27 cellular contexts compared by ENCODE assay signal in the genomic region with DNA sequence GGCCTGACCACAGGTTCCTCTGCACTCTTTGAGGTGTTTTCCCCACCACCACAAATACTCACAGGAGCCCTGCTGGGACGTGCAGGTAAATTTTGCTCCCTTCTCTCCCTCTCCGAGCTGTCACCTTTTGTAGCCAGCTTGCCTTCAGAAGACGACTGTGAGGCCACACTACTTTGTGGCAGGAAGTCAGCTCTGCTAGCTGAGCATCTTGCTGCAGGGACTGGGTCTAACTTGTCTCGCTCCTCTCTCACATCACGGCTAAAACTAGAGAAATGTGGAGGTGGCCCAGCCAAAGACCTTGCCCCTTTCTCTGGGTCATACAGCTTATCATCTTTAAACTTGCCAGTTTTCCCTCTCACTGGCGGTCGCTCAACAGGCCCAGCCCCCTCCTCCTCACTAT. TPM values are rescaled to one million over a fixed set of nuclear protein-coding genes. Genes with fewer than 3 reads are reported as not detected.
DNase-seq lines count a peak whose midpoint lies in the region; ATAC-seq and TF ChIP-seq lines count a peak whose summit lies in the region.
"Had no signal": no experiment of that assay in that cellular context is flagged by ENCODE, and none has a peak within 500 bp of the region (broad histone marks: within the 10 kb centered on the region; RNA-seq: fewer than 3 reads in every experiment).

No MANE protein-coding gene starts in this region.

- no peak for TF ChIP-seq CTCF in brain (conservative IDR thresholded peaks at IDR 0.05)

- H3K9me3 ChIP-seq in effector memory CD4-positive, alpha-beta T cell (ENCODE audit: control insufficient read depth, low read length), result no peaks in the 10 kb centered on the region
- H3K9me3 ChIP-seq: pancreas, right atrium auricular region, SK-N-SH, spleen had no signal

- H3K27ac Mint-ChIP-seq in activated naive CD4-positive, alpha-beta T cell treated with anti-CD3 and anti-CD28 coated beads, Interleukin-2, amount 50 U/mL, for 24 hours, result peak overlapping the region; percentile 59
- H3K27ac Mint-ChIP-seq in activated naive CD4-positive, alpha-beta T cell treated with anti-CD3 and anti-CD28 coated beads, Interleukin-2, amount 50 U/mL, for 72 hours, result no peak overlapping the region
- H3K27ac Mint-ChIP-seq in IgD-negative memory B cell (peak overlapping the region in 2 of 3 donors; percentile 39 to 76), brain (peak overlapping the region in 2 of 5 experiments; percentile 80 to 95)
- H3K27ac Mint-ChIP-seq in stimulated activated effector memory CD8-positive, alpha-beta T cell treated with anti-CD3 and anti-CD28 coated beads, Interleukin-12 subunit alpha, Interleukin-12 subunit beta, amount 100 ng/mL, for 72 hours, result peak overlapping the region; percentile 51
- H3K27ac Mint-ChIP-seq: GM23338 had no signal

- H3K27me3 ChIP-seq in effector memory CD4-positive, alpha-beta T cell (replicated peaks; ENCODE audit: control insufficient read depth, insufficient read depth, low read length, poor library complexity, severe bottlenecking), result no peaks in the 10 kb centered on the region
- H3K27me3 ChIP-seq: pancreas, right atrium auricular region had no signal

- H3K9me3 Mint-ChIP-seq in activated naive CD4-positive, alpha-beta T cell treated with anti-CD3 and anti-CD28 coated beads, Interleukin-2, amount 50 U/mL, for 24 hours, result no peaks in the 10 kb centered on the region
- H3K9me3 Mint-ChIP-seq in activated naive CD4-positive, alpha-beta T cell treated with anti-CD3 and anti-CD28 coated beads, Interleukin-2, amount 50 U/mL, for 72 hours, result no peaks in the 10 kb centered on the region
- H3K9me3 Mint-ChIP-seq in IgD-negative memory B cell (no peaks in the 10 kb centered on the region), brain (peaks cover 0 to 14% (median 0%) of the 10 kb centered on the region in 5 experiments)
- no peaks in the 10 kb centered on the region for H3K9me3 Mint-ChIP-seq in stimulated activated effector memory CD8-positive, alpha-beta T cell treated with anti-CD3 and anti-CD28 coated beads, Interleukin-12 subunit alpha, Interleukin-12 subunit beta, amount 100 ng/mL, for 72 hours
- H3K9me3 Mint-ChIP-seq: GM23338 had no signal

- H3K36me3 ChIP-seq in effector memory CD4-positive, alpha-beta T cell (ENCODE audit: control insufficient read depth, insufficient read depth, low read length), result no peaks in the 10 kb centered on the region
- H3K36me3 ChIP-seq: pancreas, right atrium auricular region had no signal

- no peaks in the 10 kb centered on the region for H3K4me1 ChIP-seq in effector memory CD4-positive, alpha-beta T cell (ENCODE audit: control insufficient read depth, insufficient read depth, low read length, poor library complexity, severe bottlenecking)
- H3K4me1 ChIP-seq: pancreas had no signal

- peaks cover 38% of the 10 kb centered on the region for H3K4me1 Mint-ChIP-seq in activated naive CD4-positive, alpha-beta T cell treated with anti-CD3 and anti-CD28 coated beads, Interleukin-2, amount 50 U/mL, for 24 hours
- peaks cover 8 to 14% (median 9%) of the 10 kb centered on the region in 3 donors for H3K4me1 Mint-ChIP-seq in IgD-negative memory B cell
- H3K4me1 Mint-ChIP-seq in brain, result peaks cover 79% of the 10 kb centered on the region
- peaks cover 27% of the 10 kb centered on the region for H3K4me1 Mint-ChIP-seq in stimulated activated effector memory CD8-positive, alpha-beta T cell treated with anti-CD3 and anti-CD28 coated beads, Interleukin-12 subunit alpha, Interleukin-12 subunit beta, amount 100 ng/mL, for 72 hours

- no peak for ATAC-seq in activated naive CD4-positive, alpha-beta T cell treated with anti-CD3 and anti-CD28 coated beads, Interleukin-2, amount 50 U/mL, for 72 hours
- ATAC-seq in stimulated activated effector memory CD8-positive, alpha-beta T cell treated with anti-CD3 and anti-CD28 coated beads, Interleukin-12 subunit alpha, Interleukin-12 subunit beta, amount 100 ng/mL, for 72 hours, result no peak
- ATAC-seq in GM21786 (IDR thresholded peaks at IDR 0.05; ENCODE audit: unreplicated experiment), result no peak
- ATAC-seq: GM23338, left cardiac atrium, pancreas had no signal

- H3K27ac ChIP-seq in effector memory CD4-positive, alpha-beta T cell (ENCODE audit: insufficient read depth, low read length, poor library complexity, severe bottlenecking), result no peak overlapping the region
- H3K27ac ChIP-seq: pancreas, right atrium auricular region, RWPE1, spleen, VCaP had no signal

- H3K36me3 Mint-ChIP-seq in activated naive CD4-positive, alpha-beta T cell treated with anti-CD3 and anti-CD28 coated beads, Interleukin-2, amount 50 U/mL, for 24 hours, result no peaks in the 10 kb centered on the region
- peaks cover 6 to 18% of the 10 kb centered on the region in 2 donors for H3K36me3 Mint-ChIP-seq in activated naive CD4-positive, alpha-beta T cell treated with anti-CD3 and anti-CD28 coated beads, Interleukin-2, amount 50 U/mL, for 72 hours
- no peaks in the 10 kb centered on the region for H3K36me3 Mint-ChIP-seq in IgD-negative memory B cell
- peaks cover 43% of the 10 kb centered on the region for H3K36me3 Mint-ChIP-seq in brain
- H3K36me3 Mint-ChIP-seq in stimulated activated effector memory CD8-positive, alpha-beta T cell treated with anti-CD3 and anti-CD28 coated beads, Interleukin-12 subunit alpha, Interleukin-12 subunit beta, amount 100 ng/mL, for 72 hours, result peaks cover 47% of the 10 kb centered on the region

- H3K4me3 ChIP-seq in effector memory CD4-positive, alpha-beta T cell (ENCODE audit: insufficient read depth, low read depth, low read length, poor library complexity, severe bottlenecking), result no peak overlapping the region
- H3K4me3 ChIP-seq: GM23338, pancreas, right atrium auricular region, spleen had no signal

- H3K27me3 Mint-ChIP-seq in activated naive CD4-positive, alpha-beta T cell treated with anti-CD3 and anti-CD28 coated beads, Interleukin-2, amount 50 U/mL, for 24 hours, result no peaks in the 10 kb centered on the region
- no peaks in the 10 kb centered on the region for H3K27me3 Mint-ChIP-seq in IgD-negative memory B cell
- H3K27me3 Mint-ChIP-seq in brain, result peaks cover 7% of the 10 kb centered on the region

- no peak overlapping the region for H3K4me3 Mint-ChIP-seq in activated naive CD4-positive, alpha-beta T cell treated with anti-CD3 and anti-CD28 coated beads, Interleukin-2, amount 50 U/mL, for 24 hours
- H3K4me3 Mint-ChIP-seq in IgD-negative memory B cell (peak overlapping the region in 3 of 4 donors; percentile 14 to 95 (median 70)), brain (peak overlapping the region in 4 of 5 experiments; percentile 83 to 90 (median 84))
- H3K4me3 Mint-ChIP-seq in stimulated activated effector memory CD8-positive, alpha-beta T cell treated with anti-CD3 and anti-CD28 coated beads, Interleukin-12 subunit alpha, Interleukin-12 subunit beta, amount 100 ng/mL, for 72 hours, result no peak overlapping the region
- H3K4me3 Mint-ChIP-seq: GM23338 had no signal

- no peak for DNase-seq in activated naive CD4-positive, alpha-beta T cell treated with anti-CD3 and anti-CD28 coated beads, Interleukin-2, amount 50 U/mL, for 72 hours (ENCODE audit: low spot score in 2 of 2)
- DNase-seq in stimulated activated effector memory CD8-positive, alpha-beta T cell treated with anti-CD3 and anti-CD28 coated beads, Interleukin-12 subunit alpha, Interleukin-12 subunit beta, amount 100 ng/mL, for 72 hours (ENCODE audit: low spot score in 2 of 2), result no peak
- DNase-seq in effector memory CD4-positive, alpha-beta T cell, result no peak
- DNase-seq in NCI-H1092 (lab: John Stamatoyannopoulos, UW), result no peak
- DNase-seq: activated CD4-positive, alpha-beta T cell treated with anti-CD3 and anti-CD28 coated beads, Interleukin-2, amount 50 U/mL, for 4 hours; activated naive CD4-positive, alpha-beta T cell; C1 segment of cervical spinal cord; cerebellar nuclear complex; GDM1; left cardiac atrium; mesenchymal stem cell; NCI-H2081; NCI-H345; NCI-H748 treated with DMSO at 0.1 percent for 48 hours; pancreas; SK-N-SH; spleen; stimulated activated CD4-positive, alpha-beta T cell treated with anti-CD3 and anti-CD28 coated beads, Interleukin-4, amount 100 ng/mL, for 24 hours; stimulated activated naive CD4-positive, alpha-beta T cell treated with Interleukin-2 at 50 U/mL for 16 hours had no signal

RNA-seq across cellular contexts. Expression of gene PJA1, which starts 2.8 kb away (rescaled TPM):
- total RNA-seq in activated naive CD4-positive, alpha-beta T cell treated with anti-CD3 and anti-CD28 coated beads, Interleukin-2, amount 50 U/mL, for 72 hours, result 10 to 100 TPM in 1 of 2 donors, 1 to 10 TPM in 1; 9.0 to 18.1 TPM
- polyA plus RNA-seq in IgD-negative memory B cell (35.9 TPM), brain (ENCODE audit: insufficient read depth, low read depth, low replicate concordance) (105 TPM)

Comparison
In these comparisons a context has a peak if more than half of its experiments do, and no peak if none do; other contexts are left out.
1. H3K27ac Mint-ChIP-seq: peak in activated naive CD4-positive, alpha-beta T cell treated with anti-CD3 and anti-CD28 coated beads, Interleukin-2, amount 50 U/mL, for 24 hours (single experiment), IgD-negative memory B cell (2 of 3) and stimulated activated effector memory CD8-positive, alpha-beta T cell treated with anti-CD3 and anti-CD28 coated beads, Interleukin-12 subunit alpha, Interleukin-12 subunit beta, amount 100 ng/mL, for 72 hours (single experiment); none in activated naive CD4-positive, alpha-beta T cell treated with anti-CD3 and anti-CD28 coated beads, Interleukin-2, amount 50 U/mL, for 72 hours (0 of 2).
2. H3K4me3 Mint-ChIP-seq: peak in IgD-negative memory B cell (3 of 4) and brain (4 of 5); none in activated naive CD4-positive, alpha-beta T cell treated with anti-CD3 and anti-CD28 coated beads, Interleukin-2, amount 50 U/mL, for 24 hours (single experiment) and stimulated activated effector memory CD8-positive, alpha-beta T cell treated with anti-CD3 and anti-CD28 coated beads, Interleukin-12 subunit alpha, Interleukin-12 subunit beta, amount 100 ng/mL, for 72 hours (single experiment).